34 cellular contexts compared by ENCODE assay signal in the genomic region with DNA sequence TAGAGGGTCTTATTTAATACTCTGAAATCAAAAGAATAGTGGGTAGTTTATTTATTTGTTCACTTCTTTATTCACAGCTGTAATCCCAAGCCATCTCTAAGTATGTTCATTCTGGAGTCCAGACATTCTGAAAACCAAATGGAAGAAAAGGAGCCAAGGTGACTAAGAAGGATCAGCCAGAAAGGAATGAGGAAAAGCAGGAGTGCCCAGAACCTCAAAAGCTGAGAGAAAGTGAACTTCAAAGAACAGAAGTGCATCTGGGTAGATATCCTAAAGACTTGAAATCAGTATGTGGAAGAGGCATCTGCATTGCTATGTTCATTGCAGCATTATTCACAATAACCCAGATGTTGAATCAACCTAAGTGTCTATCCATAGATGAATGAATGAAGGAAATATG.
"Had no signal": no experiment of that assay in that cellular context is flagged by ENCODE, and none has a peak within 500 bp of the region (broad histone marks: within the 10 kb centered on the region; RNA-seq: fewer than 3 reads in every experiment).

No MANE protein-coding gene starts in this region.

- H3K9me3 ChIP-seq: adrenal gland, ascending aorta, body of pancreas, breast epithelium had no signal

- FAIRE-seq: astrocyte had no signal

- H3K36me3 ChIP-seq: adrenal gland, ascending aorta, brain microvascular endothelial cell, breast epithelium, cardiac muscle cell had no signal

- H3K27ac ChIP-seq: adrenal gland, ascending aorta, body of pancreas, brain microvascular endothelial cell, breast epithelium, cardiac muscle cell had no signal

- DNase-seq: activated effector memory CD4-positive, alpha-beta T cell treated with anti-CD3 and anti-CD28 coated beads, Interleukin-2, amount 50 U/mL, for 16 hours; activated effector memory CD4-positive, alpha-beta T cell treated with Interleukin-2 at 50 U/mL for 16 hours; activated gamma-delta T cell; activated gamma-delta T cell treated with Interleukin-2 at 50 U/mL for 16 hours; activated naive CD4-positive, alpha-beta T cell; activated naive CD4-positive, alpha-beta T cell treated with anti-CD3 and anti-CD28 coated beads for 36 hours; activated naive CD4-positive, alpha-beta T cell treated with anti-CD3 and anti-CD28 coated beads, Interleukin-2, amount 10 ng/mL, durations not matched to agents 7 days and 5 days; activated naive CD4-positive, alpha-beta T cell treated with anti-CD3 and anti-CD28 coated beads, Interleukin-2, amount 50 U/mL, for 16 hours; activated naive CD4-positive, alpha-beta T cell treated with Interleukin-2 at 50 U/mL for 16 hours; activated naive CD8-positive, alpha-beta T cell treated with anti-CD3 and anti-CD28 coated beads for 36 hours; activated naive CD8-positive, alpha-beta T cell treated with anti-CD3 and anti-CD28 coated beads, Interleukin-2, amount 10 ng/mL, durations not matched to agents 7 days and 5 days; activated naive CD8-positive, alpha-beta T cell treated with anti-CD3 and anti-CD28 coated beads, Interleukin-2, amount 50 U/mL, for 24 hours; activated T-cell treated with anti-CD3 and anti-CD28 coated beads for 4 hours; activated T-cell treated with anti-CD3 and anti-CD28 coated beads, Interleukin-2, amount 50 U/mL, for 1 hour; activated T-cell treated with anti-CD3 and anti-CD28 coated beads, Interleukin-2, amount 50 U/mL, for 24 hours; activated T-cell treated with anti-CD3 and anti-CD28 coated beads, Interleukin-2, amount 50 U/mL, for 4 hours; activated T-cell treated with anti-CD3 and anti-CD28 coated beads, Interleukin-2, amount 50 U/mL, for 48 hours; activated T-cell treated with anti-CD3 and anti-CD28 coated beads, Interleukin-2, amount 50 U/mL, for 72 hours; adrenal gland; amniotic stem cell; amygdala; anterior cingulate cortex; aorta; body of pancreas; brain microvascular endothelial cell; caudate nucleus; central memory CD4-positive, alpha-beta T cell; cerebellar nuclear complex had no signal

- H3K27me3 ChIP-seq: adrenal gland, ascending aorta, body of pancreas, brain microvascular endothelial cell, breast epithelium, cardiac muscle cell had no signal

- ATAC-seq: activated naive CD4-positive, alpha-beta T cell treated with anti-CD3 and anti-CD28 coated beads, Interleukin-2, amount 50 U/mL, for 72 hours; activated naive CD8-positive, alpha-beta T cell treated with anti-CD3 and anti-CD28 coated beads, Interleukin-2, amount 50 U/mL, for 24 hours; activated T-cell treated with anti-CD3 and anti-CD28 coated beads, Interleukin-2, amount 50 U/mL, for 4 hours; activated T-cell treated with anti-CD3 and anti-CD28 coated beads, Interleukin-2, amount 50 U/mL, for 72 hours; activated T-helper 17 cell treated with anti-CD3 and anti-CD28 coated beads, Interleukin-2, amount 50 U/mL, for 72 hours; body of pancreas had no signal

- H3K4me3 ChIP-seq: adrenal gland, ascending aorta, body of pancreas, breast epithelium, cardiac muscle cell had no signal

- H3K4me1 ChIP-seq: adrenal gland, ascending aorta, body of pancreas, breast epithelium had no signal
